Comparison of ENCODE assay signal across 8 cellular contexts in the genomic region with DNA sequence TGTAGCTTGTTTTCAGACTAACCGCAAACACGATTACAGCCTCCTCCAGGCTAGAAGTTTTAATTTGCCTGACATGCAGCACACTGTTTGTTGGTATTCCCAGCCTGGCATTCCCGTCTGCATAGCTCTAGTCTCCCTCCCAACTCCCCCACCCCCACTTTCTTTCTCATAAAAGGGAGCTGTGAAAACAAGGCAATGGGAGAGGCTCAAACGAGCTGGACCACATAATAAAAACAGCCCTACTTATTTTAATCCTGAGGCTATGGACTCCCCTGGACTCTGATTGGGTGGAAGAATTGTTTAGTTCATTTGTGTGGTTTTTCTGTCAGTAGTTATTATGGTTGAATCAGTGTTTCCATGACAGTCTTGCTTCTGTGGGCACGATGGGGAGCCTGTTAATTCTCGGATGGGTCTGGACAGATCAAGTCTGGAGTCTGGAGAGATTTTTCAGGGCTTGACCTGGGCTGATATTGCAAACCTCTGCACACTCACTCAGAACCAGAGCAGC. TPM values are rescaled to one million over a fixed set of nuclear protein-coding genes. Genes with fewer than 3 reads are reported as not detected.
DNase-seq lines count a peak whose midpoint lies in the region; ATAC-seq and TF ChIP-seq lines count a peak whose summit lies in the region.

No MANE protein-coding gene starts in this region.

- H3K9ac ChIP-seq in stomach smooth muscle (ENCODE audit: low read length in 2 of 2): peak overlapping the region; percentile 93 to 96

- no peak overlapping the region for H3K27ac ChIP-seq in CD4-positive, CD25-positive, alpha-beta regulatory T cell (ENCODE audit: insufficient read depth, low read length, poor library complexity, severe bottlenecking)
- peak overlapping the region; percentile 99 for H3K27ac ChIP-seq in stomach smooth muscle (ENCODE audit: low read length)

- no peaks in the 10 kb centered on the region for H3K36me3 ChIP-seq in CD4-positive, CD25-positive, alpha-beta regulatory T cell (ENCODE audit: control insufficient read depth, insufficient read depth, low read length)
- no peaks in the 10 kb centered on the region for H3K36me3 ChIP-seq in stomach smooth muscle (ENCODE audit: control insufficient read depth in 2 of 2, insufficient read depth in 2 of 2, low read length in 2 of 2)

- peaks cover 0 to 26% (median 9%) of the 10 kb centered on the region in 4 donors for H3K4me1 Mint-ChIP-seq in CD4-positive, CD25-positive, alpha-beta regulatory T cell

- no peaks in the 10 kb centered on the region for H3K27me3 ChIP-seq in CD4-positive, CD25-positive, alpha-beta regulatory T cell (ENCODE audit: control insufficient read depth, insufficient read depth, low read length)
- no peaks in the 10 kb centered on the region for H3K27me3 ChIP-seq in stomach smooth muscle (ENCODE audit: control insufficient read depth in 1 of 2, insufficient read depth in 2 of 2, low read length in 2 of 2)

- H3K27me3 Mint-ChIP-seq in CD4-positive, CD25-positive, alpha-beta regulatory T cell: no peaks in the 10 kb centered on the region

- no peak overlapping the region for H3K4me3 ChIP-seq in CD4-positive, CD25-positive, alpha-beta regulatory T cell (ENCODE audit: low read depth, low read length)
- H3K4me3 ChIP-seq in cardiac fibroblast (replicated peaks in 1 of 2; ENCODE audit: low read depth in 2 of 2, low read length in 2 of 2) (peak overlapping the region; percentile 83 to 90), stomach smooth muscle (ENCODE audit: low read length in 2 of 2) (peak overlapping the region; percentile 72 to 95)

- no peaks in the 10 kb centered on the region for H3K9me3 ChIP-seq in CD4-positive, CD25-positive, alpha-beta regulatory T cell (ENCODE audit: control insufficient read depth in 2 of 2, low read length in 2 of 2)
- no peaks in the 10 kb centered on the region for H3K9me3 ChIP-seq in stomach smooth muscle (ENCODE audit: control insufficient read depth in 2 of 2, low read length in 2 of 2)

- peaks cover 0 to 3% (median 0%) of the 10 kb centered on the region in 7 donors for H3K9me3 Mint-ChIP-seq in CD4-positive, CD25-positive, alpha-beta regulatory T cell

- intact Hi-C loops in left colon (cut with DNase I, micrococcal nuclease): no loop called here

- H3K27ac Mint-ChIP-seq in CD4-positive, CD25-positive, alpha-beta regulatory T cell: peak overlapping the region in 2 of 3 donors; percentile 32 to 72

- peak in 1 of 3 donors; percentile 14 for DNase-seq in CD4-positive, CD25-positive, alpha-beta regulatory T cell
- peak; percentile 33 for DNase-seq in MV-4-11 (lab: John Stamatoyannopoulos, UW)
- peak; percentile 68 to 85 for DNase-seq in cardiac fibroblast (ENCODE audit: low read depth in 2 of 2)
- DNase-seq in left colon: peak in 1 of 2 donors; percentile 37
- no peak for DNase-seq in activated CD8-positive, alpha-beta memory T cell treated with anti-CD3 and anti-CD28 coated beads, Interleukin-2, amount 50 U/mL, for 48 hours
- DNase-seq in HT-29 (ENCODE audit: low spot score): no peak
- no peak for DNase-seq in left lobe of liver (ENCODE audit: low spot score)

- H3K4me3 Mint-ChIP-seq in CD4-positive, CD25-positive, alpha-beta regulatory T cell: peak overlapping the region; percentile 79 to 93 (median 84)

- H3K4me1 ChIP-seq in CD4-positive, CD25-positive, alpha-beta regulatory T cell (ENCODE audit: control insufficient read depth, insufficient read depth, low read length, poor library complexity, severe bottlenecking): peaks cover 7% of the 10 kb centered on the region
- peaks cover 36% of the 10 kb centered on the region for H3K4me1 ChIP-seq in stomach smooth muscle (ENCODE audit: control insufficient read depth, insufficient read depth, low read length)

- H3K36me3 Mint-ChIP-seq in CD4-positive, CD25-positive, alpha-beta regulatory T cell: peaks cover 8% of the 10 kb centered on the region

- TF ChIP-seq CTCF in cardiac fibroblast (IDR thresholded peaks at IDR 0.05; ENCODE audit: low read depth, low read length): no peak

- ATAC-seq in CD4-positive, CD25-positive, alpha-beta regulatory T cell (ENCODE audit: low read depth in 2 of 2): no peak
- peak; percentile 60 for ATAC-seq in left colon
- ATAC-seq in left lobe of liver: no peak

RNA-seq across cellular contexts. Expression of gene STON1, which starts 1.2 kb away (rescaled TPM):
- 3.4 TPM for total RNA-seq in CD4-positive, CD25-positive, alpha-beta regulatory T cell
- polyA plus RNA-seq in CD4-positive, CD25-positive, alpha-beta regulatory T cell: under 1 TPM; 0.07 to 0.57 (median 0.14) TPM
- total RNA-seq in left colon (10 to 100 TPM in 1 of 2 donors, 1 to 10 TPM in 1; 3.4 to 13.3 TPM), left lobe of liver (0.93 TPM)
- total RNA-seq in HT-29 (2014; rRNA removed; shearing (Covaris generic)): 0.29 TPM in 1 of 2 replicates, not detected in the other

Comparison
In these comparisons a context has a peak if more than half of its experiments do, and no peak if none do; other contexts are left out.
1. DNase-seq: peak in MV-4-11 (single experiment) and cardiac fibroblast (2 of 2); none in activated CD8-positive, alpha-beta memory T cell treated with anti-CD3 and anti-CD28 coated beads, Interleukin-2, amount 50 U/mL, for 48 hours (single experiment), HT-29 (single experiment) and left lobe of liver (single experiment).